In genomic region chr2:38427936-38428335, GRCh38 we compare ENCODE assay signal across 3 cellular contexts.
A peak's percentile ranks its signal among the peaks of the same experiment; 100 is the strongest.
TF ChIP-seq lines count a peak whose summit lies in the region.

No MANE protein-coding gene starts in this region.

TF ChIP-seq in GM23338, 12 proteins besides CTCF, POLR2A, EP300 and RAD21 (continued from another document):
- TF ChIP-seq ZNF462 (CRISPR knock-in tag; IDR thresholded peaks at IDR 0.05), result peak; percentile 49
TF ChIP-seq in GM23338: peak in this region for 1.

TF ChIP-seq in HEK293, 187 proteins besides CTCF, POLR2A, EP300 and RAD21 (continued from another document):
- TF ChIP-seq OSR2 (tag by site-specific recombination; IDR thresholded peaks at IDR 0.05), result peak; percentile 59
- no peak for TF ChIP-seq ZNF354C (tag by site-specific recombination; IDR thresholded peaks at IDR 0.05; ENCODE audit: borderline replicate concordance, low read depth)

TF ChIP-seq in K562, 482 proteins besides CTCF, POLR2A, EP300 and RAD21:
- no peak for TF ChIP-seq ZNF512 (tag; IDR thresholded peaks at IDR 0.05)
- no peak for TF ChIP-seq SNRNP70 (optimal IDR thresholded peaks at IDR 0.05; ENCODE audit: low read depth, low read length)
- no peak for TF ChIP-seq ASH1L (IDR thresholded peaks at IDR 0.05; ENCODE audit: borderline replicate concordance, low read depth, partially characterized antibody)
- peak; percentile 50 for TF ChIP-seq ZNF384 (IDR thresholded peaks at IDR 0.05; ENCODE audit: low read depth, low read length)
- TF ChIP-seq KDM1A (IDR thresholded peaks at IDR 0.05), result no peak
- TF ChIP-seq GABPB2 (CRISPR knock-in tag; conservative IDR thresholded peaks at IDR 0.05), result no peak
- no peak for TF ChIP-seq SRSF9 (IDR thresholded peaks at IDR 0.05; ENCODE audit: borderline replicate concordance, low read depth, low read length)
- 0 out of 2 replicates have a peak, but pooled peaks have one; percentile 32 for TF ChIP-seq NFIC (IDR thresholded peaks at IDR 0.05)
- TF ChIP-seq MEF2A (IDR thresholded peaks at IDR 0.05; ENCODE audit: control insufficient read depth, low read depth, low read length), result no peak
- TF ChIP-seq ZBTB40 (IDR thresholded peaks at IDR 0.05), result peak; percentile 74; the same call in 1 of the 2 replicates
- no peak for TF ChIP-seq ZBTB40 (CRISPR knock-in tag; IDR thresholded peaks at IDR 0.05)
- TF ChIP-seq GTF2E2 (tag; IDR thresholded peaks at IDR 0.05), result no peak
